12 cellular contexts compared by ENCODE assay signal in the genomic region with DNA sequence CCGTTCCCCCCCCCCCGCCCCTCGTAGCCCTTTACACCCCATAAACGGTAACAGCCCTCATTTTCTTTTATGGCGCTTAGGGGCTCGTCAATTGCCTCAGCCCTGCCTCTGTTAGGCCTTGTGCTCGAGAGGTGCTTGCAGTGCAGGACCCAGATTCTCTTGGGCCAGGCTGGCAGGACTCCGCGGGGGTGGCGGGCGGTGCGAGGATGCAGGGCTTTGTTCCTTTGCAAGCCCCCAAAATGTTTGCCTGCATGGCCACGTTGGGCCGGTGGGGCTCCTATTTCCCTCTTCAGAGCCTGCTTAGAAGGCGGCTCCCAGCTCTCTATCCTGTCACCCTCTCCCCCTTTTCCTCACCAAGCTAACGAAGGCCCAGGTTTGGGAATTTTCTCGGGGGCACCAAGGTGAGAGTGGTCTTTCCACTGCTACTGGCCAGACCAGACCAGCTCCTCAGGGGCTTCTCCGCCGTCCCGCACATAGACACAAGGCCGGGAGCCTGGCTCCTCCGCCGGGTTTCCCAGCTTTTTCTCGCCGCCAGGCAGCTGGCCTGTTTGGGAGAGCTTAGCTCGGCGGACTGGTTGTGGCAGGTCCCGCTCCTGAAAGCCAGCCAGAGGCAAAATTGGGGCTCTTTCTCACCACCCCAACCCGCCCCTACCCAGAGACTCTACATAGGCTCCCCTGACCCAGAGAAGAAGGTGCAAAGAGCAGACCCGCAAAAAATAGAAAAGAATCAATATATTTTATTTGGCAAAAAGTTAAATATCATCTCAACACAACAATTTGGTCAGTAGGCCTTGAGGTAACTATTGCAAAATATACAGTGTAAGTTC. TPM values are rescaled to one million over a fixed set of nuclear protein-coding genes. Genes with fewer than 3 reads are reported as not detected.
DNase-seq lines count a peak whose midpoint lies in the region; ATAC-seq and TF ChIP-seq lines count a peak whose summit lies in the region.
"Had no signal": no experiment of that assay in that cellular context is flagged by ENCODE, and none has a peak within 500 bp of the region (broad histone marks: within the 10 kb centered on the region; RNA-seq: fewer than 3 reads in every experiment).

No MANE protein-coding gene starts in this region.

- H2AFZ ChIP-seq in DND-41 (ENCODE audit: low read depth, low read length) = peak overlapping the region; percentile 54; the same call in 1 of the 2 replicates
- H2AFZ ChIP-seq in Loucy (ENCODE audit: low read length) = no peak overlapping the region

- no peaks in the 10 kb centered on the region for H3K9me3 ChIP-seq in DND-41 (ENCODE audit: insufficient read depth, low read length, severe bottlenecking)
- H3K9me3 ChIP-seq in Loucy (ENCODE audit: insufficient read depth, low read depth, low read length) = no peaks in the 10 kb centered on the region

- H3K79me2 ChIP-seq in DND-41 (ENCODE audit: insufficient read depth, low read length) (no peaks in the 10 kb centered on the region), Loucy (ENCODE audit: insufficient read depth, low read length) (peaks cover 94% of the 10 kb centered on the region)

- H3K4me1 ChIP-seq in DND-41 (ENCODE audit: insufficient read depth, low read length) (peaks cover 20% of the 10 kb centered on the region), Loucy (ENCODE audit: insufficient read depth, low read length, poor library complexity, severe bottlenecking) (peaks cover 8% of the 10 kb centered on the region), foreskin keratinocyte (peaks cover 13% of the 10 kb centered on the region), rectal smooth muscle tissue (ENCODE audit: control insufficient read depth, insufficient read depth, low read length) (peaks cover 3% of the 10 kb centered on the region)

- no peaks in the 10 kb centered on the region for H3K9me2 ChIP-seq in Loucy (replicated peaks; ENCODE audit: low read depth, low read length)

- ATAC-seq in DND-41 (ENCODE audit: insufficient read depth, low read depth) (no peak), foreskin keratinocyte (no peak), HG03159 (IDR thresholded peaks at IDR 0.05; ENCODE audit: unreplicated experiment) (no peak), HG03521 (IDR thresholded peaks at IDR 0.05; ENCODE audit: unreplicated experiment) (no peak), GM18519 (IDR thresholded peaks at IDR 0.05; ENCODE audit: low FRiP score, unreplicated experiment) (no peak)

- no peak for TF ChIP-seq CTCF in DND-41 (IDR thresholded peaks at IDR 0.05; ENCODE audit: borderline replicate concordance, extremely low read depth, low read length, poor library complexity, severe bottlenecking)
- TF ChIP-seq CTCF in Loucy (conservative IDR thresholded peaks at IDR 0.05; ENCODE audit: low read length) = no peak
- no peak for TF ChIP-seq CTCF in foreskin keratinocyte (conservative IDR thresholded peaks at IDR 0.05)

- peaks cover 12% of the 10 kb centered on the region; the same call in 1 of the 2 replicates for H3F3A ChIP-seq in Loucy (ENCODE audit: low read depth)

- H3K27me3 ChIP-seq in DND-41 (ENCODE audit: insufficient read depth, low read length, poor library complexity) = no peaks in the 10 kb centered on the region
- peaks cover 44% of the 10 kb centered on the region for H3K27me3 ChIP-seq in Loucy (ENCODE audit: insufficient read depth, low read length, poor library complexity, severe bottlenecking)
- no peaks in the 10 kb centered on the region for H3K27me3 ChIP-seq in foreskin keratinocyte
- peaks cover 2% of the 10 kb centered on the region for H3K27me3 ChIP-seq in rectal smooth muscle tissue (ENCODE audit: control insufficient read depth, insufficient read depth, low read length)

- H3K27ac ChIP-seq in DND-41 (ENCODE audit: low read length) (no peak overlapping the region), foreskin keratinocyte (peak overlapping the region; percentile 54), rectal smooth muscle tissue (ENCODE audit: low read depth, low read length) (peak overlapping the region; percentile 44)

- no peak overlapping the region for H3K9ac ChIP-seq in DND-41 (ENCODE audit: low read depth, low read length)
- H3K9ac ChIP-seq in Loucy (ENCODE audit: low read depth, low read length, poor library complexity, severe bottlenecking) = peak overlapping the region; percentile 99
- H3K9ac ChIP-seq in rectal smooth muscle tissue (ENCODE audit: low read length) = no peak overlapping the region

- no peak overlapping the region for H3K4me2 ChIP-seq in DND-41 (ENCODE audit: insufficient read depth, low read length)
- H3K4me2 ChIP-seq in Loucy (ENCODE audit: low read depth, low read length, poor library complexity, severe bottlenecking) = peak overlapping the region; percentile 91

- no peak for DNase-seq in DND-41
- peak; percentile 49 to 70 for DNase-seq in foreskin keratinocyte
- no peak for DNase-seq in DMS53 (lab: John Stamatoyannopoulos, UW)
- DNase-seq: stimulated activated CD4-positive, alpha-beta T cell treated with anti-CD3 and anti-CD28 coated beads, Interleukin-4, amount 100 ng/mL, for 24 hours had no signal

- H4K20me1 ChIP-seq in DND-41 (ENCODE audit: insufficient read depth, low read length) (no peaks in the 10 kb centered on the region), Loucy (ENCODE audit: insufficient read depth, low read length, poor library complexity, severe bottlenecking) (peaks cover 41% of the 10 kb centered on the region)

- H3K4me3 ChIP-seq in DND-41 (ENCODE audit: low read depth in 1 of 2, low read length in 2 of 2) = no peak overlapping the region
- peak overlapping the region; percentile 94 for H3K4me3 ChIP-seq in Loucy (ENCODE audit: low read length, poor library complexity, severe bottlenecking)
- H3K4me3 ChIP-seq in rectal smooth muscle tissue (ENCODE audit: low read length) = peak overlapping the region; percentile 44

- H3K36me3 ChIP-seq in DND-41 (ENCODE audit: insufficient read depth, low read length) = no peaks in the 10 kb centered on the region
- peaks cover 28% of the 10 kb centered on the region for H3K36me3 ChIP-seq in Loucy (ENCODE audit: insufficient read depth, low read length)
- H3K36me3 ChIP-seq in rectal smooth muscle tissue (ENCODE audit: control insufficient read depth, insufficient read depth, low read length) = no peaks in the 10 kb centered on the region
- H3K36me3 ChIP-seq: upper lobe of left lung had no signal

RNA-seq across cellular contexts. Expression of a gene that starts 3.4 kb away (rescaled TPM):
- total RNA-seq in foreskin keratinocyte = 47.3 and 59.7 TPM in 2 replicates
- polyA plus RNA-seq in foreskin keratinocyte = 34.9 and 51.1 TPM in 2 replicates
- total RNA-seq: activated naive CD8-positive, alpha-beta T cell treated with anti-CD3 and anti-CD28 coated beads, Interleukin-2, amount 10 ng/mL, durations not matched to agents 7 days and 5 days; HepG2 had no signal
- polyA plus RNA-seq: HepG2 had no signal

RNA-seq across cellular contexts. Expression of a gene that starts 5.5 kb away (rescaled TPM):
- 13.1 and 13.3 TPM in 2 replicates for total RNA-seq in foreskin keratinocyte
- 14.5 and 15.6 TPM in 2 replicates for polyA plus RNA-seq in foreskin keratinocyte
- total RNA-seq: activated naive CD8-positive, alpha-beta T cell treated with anti-CD3 and anti-CD28 coated beads, Interleukin-2, amount 10 ng/mL, durations not matched to agents 7 days and 5 days; HepG2 had no signal

RNA-seq across cellular contexts. Expression of a gene that starts 9.6 kb away (rescaled TPM):
- 1.2 and 2.1 TPM in 2 replicates for total RNA-seq in foreskin keratinocyte
- polyA plus RNA-seq in foreskin keratinocyte = 1.0 and 1.4 TPM in 2 replicates
- total RNA-seq: activated naive CD8-positive, alpha-beta T cell treated with anti-CD3 and anti-CD28 coated beads, Interleukin-2, amount 10 ng/mL, durations not matched to agents 7 days and 5 days had no signal

RNA-seq across cellular contexts. Expression of a gene that starts 12.2 kb away (rescaled TPM):
- total RNA-seq in foreskin keratinocyte = 4.8 and 6.1 TPM in 2 replicates
- polyA plus RNA-seq in foreskin keratinocyte = 3.3 and 3.7 TPM in 2 replicates
- total RNA-seq: activated naive CD8-positive, alpha-beta T cell treated with anti-CD3 and anti-CD28 coated beads, Interleukin-2, amount 10 ng/mL, durations not matched to agents 7 days and 5 days; HepG2 had no signal
- polyA plus RNA-seq: HepG2 had no signal

RNA-seq across cellular contexts. Expression of a gene that starts 14.4 kb away (rescaled TPM):
- total RNA-seq in foreskin keratinocyte = 2.6 and 3.4 TPM in 2 replicates
- 0.31 and 0.40 TPM in 2 replicates for polyA plus RNA-seq in foreskin keratinocyte
- total RNA-seq: activated naive CD8-positive, alpha-beta T cell treated with anti-CD3 and anti-CD28 coated beads, Interleukin-2, amount 10 ng/mL, durations not matched to agents 7 days and 5 days had no signal

Comparison
In these comparisons a context has a peak if more than half of its experiments do, and no peak if none do; other contexts are left out.
1. DNase-seq: peak in foreskin keratinocyte (2 of 2); none in DND-41 (single experiment) and DMS53 (single experiment).
2. H3K4me3 ChIP-seq: peak in Loucy (single experiment) and rectal smooth muscle tissue (single experiment); none in DND-41 (0 of 2).